In genomic region chr18:46104128-46104911, GRCh38 we compare ENCODE assay signal across 8 cellular contexts. TPM values are rescaled to one million over a fixed set of nuclear protein-coding genes. Genes with fewer than 3 reads are reported as not detected.
A peak's percentile ranks its signal among the peaks of the same experiment; 100 is the strongest.
DNase-seq lines count a peak whose midpoint lies in the region; ATAC-seq, FAIRE-seq and TF ChIP-seq lines count a peak whose summit lies in the region.

Gene HAUS1 (plus strand): TSS chr18:46104385. CDS start chr18:46104412, 27 bp downstream.

- H3K79me2 ChIP-seq in keratinocyte (ENCODE audit: control insufficient read depth, insufficient read depth, low read length), result peaks cover 3% of the 10 kb centered on the region

- H2AFZ ChIP-seq in keratinocyte (ENCODE audit: control insufficient read depth, low read length), result peak within 1 kb of the TSS; percentile 98

- dilution Hi-C loops in keratinocyte (cut with MboI; ENCODE audit: extremely low pct_ligation_motif_present, low sequenced_read_pairs), result no loop called here

- peak; percentile 85 for ATAC-seq in GM19035 (IDR thresholded peaks at IDR 0.05; ENCODE audit: unreplicated experiment)
- peak; percentile 90 for ATAC-seq in HG03354 (IDR thresholded peaks at IDR 0.05; ENCODE audit: poor library complexity, severe bottlenecking, unreplicated experiment)

- peak; percentile 48 for FAIRE-seq in keratinocyte (lab: Jason Lieb, UNC)

- TF ChIP-seq CTCF in AG10803 (conservative IDR thresholded peaks at IDR 0.05; ENCODE audit: low read length), result no peak
- no peak for TF ChIP-seq CTCF in keratinocyte (optimal IDR thresholded peaks at IDR 0.05 in 1 of 3, IDR thresholded peaks at IDR 0.05 in 1 of 3, conservative IDR thresholded peaks at IDR 0.05 in 1 of 3; ENCODE audit: extremely low read depth in 1 of 3, insufficient read depth in 2 of 3, low read length in 3 of 3)

- peaks cover 3% of the 10 kb centered on the region for H3K4me1 ChIP-seq in keratinocyte (ENCODE audit: control insufficient read depth, extremely low read depth, insufficient read depth, low read length)

- no peaks in the 10 kb centered on the region for H3K9me3 ChIP-seq in keratinocyte (ENCODE audit: control insufficient read depth, low read depth, low read length)

- H3K4me2 ChIP-seq in keratinocyte (ENCODE audit: control insufficient read depth, extremely low read depth, insufficient read depth, low read depth, low read length), result peak within 1 kb of the TSS; percentile 87

- peak within 1 kb of the TSS; percentile 79 for H3K27ac ChIP-seq in keratinocyte (ENCODE audit: control insufficient read depth, insufficient read depth, low read length)

- H3K9me1 ChIP-seq in keratinocyte (ENCODE audit: control insufficient read depth, extremely low read depth, insufficient read depth, low read length), result no peaks in the 10 kb centered on the region

- H3K9ac ChIP-seq in keratinocyte (ENCODE audit: control insufficient read depth, extremely low read depth, insufficient read depth, low read length), result peak within 1 kb of the TSS; percentile 90

- H3K27me3 ChIP-seq in keratinocyte (ENCODE audit: control insufficient read depth, extremely low read depth, insufficient read depth, low read length), result no peaks in the 10 kb centered on the region

- H3K36me3 ChIP-seq in keratinocyte (ENCODE audit: control insufficient read depth in 2 of 2, extremely low read depth in 1 of 2, insufficient read depth in 2 of 2, low read length in 2 of 2), result no peaks in the 10 kb centered on the region

- H4K20me1 ChIP-seq in keratinocyte (ENCODE audit: control insufficient read depth, extremely low read depth, insufficient read depth, low read length), result no peaks in the 10 kb centered on the region

- peak; percentile 65 for DNase-seq in AG10803 (ENCODE audit: low read depth)
- DNase-seq in NCI-H460 (ENCODE audit: extremely low read depth, low read depth), result peak; percentile 74
- DNase-seq in activated CD4-positive, alpha-beta T cell treated with anti-CD3 and anti-CD28 coated beads for 1 hour, result peak; percentile 65
- DNase-seq in cerebellum (ENCODE audit: low spot score), result peak; percentile 95
- peak; percentile 17 for DNase-seq in keratinocyte (ENCODE audit: low read depth, low spot score)
- peak; percentile 76 to 81 (median 79) for DNase-seq in stimulated activated CD4-positive, alpha-beta T cell treated with anti-CD3 and anti-CD28 coated beads, Interleukin-12 subunit alpha, Interleukin-12 subunit beta, amount 100 ng/mL, for 48 hours (ENCODE audit: low read depth in 2 of 3, low spot score in 1 of 3)

- H3K4me3 ChIP-seq in AG10803 (ENCODE audit: low read length) (peak within 1 kb of the TSS; percentile 89), keratinocyte (ENCODE audit: control insufficient read depth in 2 of 3, extremely low read depth in 1 of 3, insufficient read depth in 2 of 3, low read depth in 1 of 3, low read length in 3 of 3) (peak within 1 kb of the TSS; percentile 68 to 95 (median 85))

RNA-seq across cellular contexts. Expression of gene HAUS1, which starts in this region (rescaled TPM):
- 22.9 and 30.7 TPM in 2 replicates for total RNA-seq in NCI-H460 (2014; rRNA removed; shearing (Covaris generic))
- polyA plus RNA-seq in NCI-H460 (2014; cell fraction: nucleus; rRNA removed), result 19.2 and 32.2 TPM in 2 replicates
- 23.7 TPM for total RNA-seq in cerebellum
- polyA plus RNA-seq in keratinocyte, result 15.6 to 39.7 TPM (median 39.5 TPM) in 3 replicates
- polyA plus RNA-seq in keratinocyte (2011; ENCODE audit: low read depth), result 17.0 TPM
- polyA plus RNA-seq in keratinocyte (2011; cell fraction: cytosol; rRNA removed), result 20.8 and 32.5 TPM in 2 replicates
- polyA plus RNA-seq in keratinocyte (2011; cell fraction: nucleus; rRNA removed), result 11.6 and 12.3 TPM in 2 replicates
- polyA plus RNA-seq in keratinocyte (2012; ENCODE audit: low replicate concordance), result 6.6 and 19.4 TPM in 2 replicates
- polyA minus RNA-seq in keratinocyte, result 2.1 to 8.8 TPM (median 3.7 TPM) in 3 replicates
- polyA minus RNA-seq in keratinocyte (2011; cell fraction: cytosol; rRNA and poly(A)+ RNA removed), result 8.1 TPM
- 1.9 and 7.8 TPM in 2 replicates for polyA minus RNA-seq in keratinocyte (2011; cell fraction: nucleus; rRNA and poly(A)+ RNA removed)

Comparison
In these comparisons a context has a peak if more than half of its experiments do, and no peak if none do; other contexts are left out.
1. Peak in every context shown above with its lines: DNase-seq, ATAC-seq, H3K4me3 ChIP-seq and H3K27ac ChIP-seq.
2. DNase-seq: peak in every context shown above with its lines; median percentile 95 in cerebellum; 79 in stimulated activated CD4-positive, alpha-beta T cell treated with anti-CD3 and anti-CD28 coated beads, Interleukin-12 subunit alpha, Interleukin-12 subunit beta, amount 100 ng/mL, for 48 hours; 74 in NCI-H460; 65 in AG10803; 65 in activated CD4-positive, alpha-beta T cell treated with anti-CD3 and anti-CD28 coated beads for 1 hour; 17 in keratinocyte.